ENCODE assay signal across 10 cellular contexts in genomic region chr20:23448167-23448566, GRCh38. TPM values are rescaled to one million over a fixed set of nuclear protein-coding genes. Genes with fewer than 3 reads are reported as not detected.
"Had no signal": no experiment of that assay in that cellular context is flagged by ENCODE, and none has a peak within 500 bp of the region (broad histone marks: within the 10 kb centered on the region; RNA-seq: fewer than 3 reads in every experiment).

No MANE protein-coding gene starts in this region.

- ATAC-seq: HCT116, HepG2 had no signal

- H3K36me3 Mint-ChIP-seq: IgD-negative memory B cell had no signal

- H3K9me3 ChIP-seq: HAP-1 had no signal

- H3K4me3 Mint-ChIP-seq: HFFc6, IgD-negative memory B cell had no signal

- H3K27ac ChIP-seq: HL-60 had no signal

- H3K27me3 Mint-ChIP-seq: IgD-negative memory B cell had no signal

- H3K4me3 ChIP-seq: HAP-1 had no signal

- H3K4me1 Mint-ChIP-seq: IgD-negative memory B cell had no signal

- H3K27ac Mint-ChIP-seq: HFFc6, IgD-negative memory B cell had no signal

- FAIRE-seq: H54, HepG2 had no signal

- H3K4me1 ChIP-seq: HAP-1 had no signal

- H3K36me3 ChIP-seq: HAP-1 had no signal

- H3K9me3 Mint-ChIP-seq: HFFc6, IgD-negative memory B cell had no signal

- DNase-seq: GOT3, HFFc6, KBM-7 had no signal

RNA-seq across cellular contexts. Expression of gene CST11, which starts 4.5 kb away (rescaled TPM):
- total RNA-seq: HepG2, HFFc6, HT1080 had no signal
- polyA plus RNA-seq: HepG2, IgD-negative memory B cell had no signal

RNA-seq across cellular contexts. Expression of gene CSTL1, which starts 8.7 kb away (rescaled TPM):
- total RNA-seq: HepG2, HFFc6, HT1080 had no signal
- polyA plus RNA-seq: HepG2, IgD-negative memory B cell had no signal

RNA-seq across cellular contexts. Expression of gene CST8, which starts 42.8 kb away (rescaled TPM):
- total RNA-seq: HepG2, HFFc6, HT1080 had no signal
- polyA plus RNA-seq: HepG2, IgD-negative memory B cell had no signal
